Comparison of ENCODE assay signal across 8 cellular contexts in genomic region chr19:33778089-33778791, GRCh38. TPM values are rescaled to one million over a fixed set of nuclear protein-coding genes. Genes with fewer than 3 reads are reported as not detected.
DNase-seq lines count a peak whose midpoint lies in the region; ATAC-seq, FAIRE-seq and TF ChIP-seq lines count a peak whose summit lies in the region.

No MANE protein-coding gene starts in this region.

- WGBS in HepG2 (ENCODE audit: low lambda C conversion rate): 22% methylated on average over 8 of the region's 49 CpGs

- H3K4me2 ChIP-seq in HepG2 (ENCODE audit: low read depth, low read length): peak overlapping the region; percentile 60

- no TSS peak for BruUV-seq in HepG2 (replicated peaks; lab: Mats Ljungman, UMichigan)

- POLR2A ChIA-PET in HepG2 (lab: Yijun Ruan, JAX): interaction anchor here (1.7 kb wide), 1 partner anchor 319 kb away, joined by 7 read pairs; no protein-coding TSS in a partner anchor

- CTCF ChIA-PET in HepG2 (lab: Yijun Ruan, JAX; ENCODE audit: low intra/inter-chr PET ratio, low total read pairs): interaction anchor here (0.8 to 5.6 kb wide), 17 partner anchors 16 to 442 kb away, joined by 3 to 148 read pairs (median 5); no protein-coding TSS in a partner anchor

- in situ Hi-C loops in HepG2 (cut with HindIII; ENCODE audit: extremely low pct_ligation_motif_present, low pct_unique_long_range_greater_than_20kb): loop anchor here (5.0 kb wide), 2 partner anchors 219 to 319 kb away; no protein-coding TSS in a partner anchor

- DNase-seq in A172 (ENCODE audit: low spot score) (peak; percentile 64), NCI-H345 (lab: John Stamatoyannopoulos, UW) (peak; percentile 91), choroid plexus epithelial cell (ENCODE audit: low read depth) (peak; percentile 78), HepG2 (ENCODE audit: low spot score) (peak; percentile 54)
- DNase-seq in activated CD4-positive, alpha-beta T cell treated with anti-CD3 and anti-CD28 coated beads for 48 hours: peak; percentile 90
- DNase-seq in stimulated activated CD4-positive, alpha-beta T cell treated with anti-CD3 and anti-CD28 coated beads, TNF-alpha, amount 100 ng/mL, for 4 hours (ENCODE audit: low read depth in 3 of 3): peak; percentile 72 to 82 (median 77)

- TF ChIP-seq RAD21 in HepG2 (CRISPR knock-in tag; IDR thresholded peaks at IDR 0.05): peak; percentile 100

- H3K27me3 ChIP-seq in HepG2 (ENCODE audit: control insufficient read depth in 1 of 2, insufficient read depth in 2 of 2, low read length in 2 of 2): peaks cover 6 to 52% of the 10 kb centered on the region in 2 experiments

- H3K4me1 ChIP-seq in HepG2 (ENCODE audit: insufficient read depth, low read length): peaks cover 7% of the 10 kb centered on the region

- H3K9me3 ChIP-seq in HepG2 (ENCODE audit: low read length): no peaks in the 10 kb centered on the region

- peak; percentile 91 for TF ChIP-seq CTCF in choroid plexus epithelial cell (conservative IDR thresholded peaks at IDR 0.05; ENCODE audit: low read depth, low read length)
- peak; percentile 97 for TF ChIP-seq CTCF in HepG2 (CRISPR knock-in tag; IDR thresholded peaks at IDR 0.05)

- FAIRE-seq in HepG2 (lab: Jason Lieb, UNC): peak; percentile 21

- no peaks in the 10 kb centered on the region for H3K36me3 ChIP-seq in HepG2 (replicated peaks in 1 of 2; ENCODE audit: control insufficient read depth in 1 of 2, insufficient read depth in 2 of 2, low read length in 2 of 2)

- H3K4me3 ChIP-seq in choroid plexus epithelial cell (ENCODE audit: low read depth, low read length): peak overlapping the region; percentile 17
- H3K4me3 ChIP-seq in HepG2 (replicated peaks in 1 of 3; ENCODE audit: insufficient read depth in 1 of 3, low read depth in 2 of 3, low read length in 3 of 3): peak overlapping the region in 1 of 3 experiments; percentile 51; a peak in 1 of 6 replicates

- TF ChIP-seq EP300 in HepG2 (IDR thresholded peaks at IDR 0.05; ENCODE audit: low read depth in 2 of 2, low read length in 2 of 2): no peak
- no peak for TF ChIP-seq EP300 in HepG2 (CRISPR knock-in tag; IDR thresholded peaks at IDR 0.05; ENCODE audit: borderline replicate concordance)

- intact Hi-C loops in HepG2 (cut with micrococcal nuclease; ENCODE audit: unreplicated experiment): loop anchor here (1.0 to 2.0 kb wide), 2 partner anchors 220 to 367 kb away; no protein-coding TSS in a partner anchor

- no peak overlapping the region for H2AFZ ChIP-seq in HepG2 (ENCODE audit: low read length)

- H3K9ac ChIP-seq in HepG2 (ENCODE audit: insufficient read depth, low read depth, low read length): no peak overlapping the region

- peaks cover 5% of the 10 kb centered on the region; the same call in 1 of the 2 replicates for H4K20me1 ChIP-seq in HepG2 (ENCODE audit: insufficient read depth, low read length)

- H3K27ac ChIP-seq in HepG2 (ENCODE audit: extremely low read length, insufficient read depth, low read length): no peak overlapping the region

- no peaks in the 10 kb centered on the region for H3K79me2 ChIP-seq in HepG2 (ENCODE audit: insufficient read depth, low read length)

- ATAC-seq in GM18502 (IDR thresholded peaks at IDR 0.05; ENCODE audit: poor library complexity, unreplicated experiment) (peak; percentile 94), HG03135 (IDR thresholded peaks at IDR 0.05; ENCODE audit: unreplicated experiment) (peak; percentile 75), HepG2 (peak; percentile 83)

- no peak for TF ChIP-seq POLR2A in HepG2 (IDR thresholded peaks at IDR 0.05; ENCODE audit: insufficient read depth in 1 of 2, low read depth in 2 of 2, low read length in 2 of 2)

TF ChIP-seq in HepG2, 621 proteins besides CTCF, POLR2A, EP300 and RAD21 (continues in another document):
- no peak for TF ChIP-seq ATF6 (CRISPR knock-in tag; conservative IDR thresholded peaks at IDR 0.05)
- no peak for TF ChIP-seq ZC3H4 (CRISPR knock-in tag; IDR thresholded peaks at IDR 0.05; ENCODE audit: borderline replicate concordance)
- TF ChIP-seq ZNF337 (CRISPR knock-in tag; IDR thresholded peaks at IDR 0.05; ENCODE audit: borderline replicate concordance, low read depth): no peak
- no peak for TF ChIP-seq ZNF253 (CRISPR knock-in tag; IDR thresholded peaks at IDR 0.05; ENCODE audit: borderline replicate concordance)
- TF ChIP-seq ZBTB43 (CRISPR knock-in tag; conservative IDR thresholded peaks at IDR 0.05): no peak
- TF ChIP-seq ZNF790 (CRISPR knock-in tag; IDR thresholded peaks at IDR 0.05; ENCODE audit: borderline replicate concordance): no peak
- no peak for TF ChIP-seq NRL (CRISPR knock-in tag; IDR thresholded peaks at IDR 0.05; ENCODE audit: borderline replicate concordance)
- 0 out of 2 replicates have a peak, but pooled peaks have one; percentile 51 for TF ChIP-seq ZBTB7B (CRISPR knock-in tag; IDR thresholded peaks at IDR 0.05)
- TF ChIP-seq ATF4 (CRISPR knock-in tag; IDR thresholded peaks at IDR 0.05): no peak
- no peak for TF ChIP-seq CEBPB (IDR thresholded peaks at IDR 0.05; ENCODE audit: borderline replicate concordance, low read depth, low read length)
- no peak for TF ChIP-seq FIP1L1 (IDR thresholded peaks at IDR 0.05; ENCODE audit: borderline replicate concordance, insufficient read depth, low read depth, low read length)
- TF ChIP-seq SIX4 (CRISPR knock-in tag; IDR thresholded peaks at IDR 0.05): no peak
- TF ChIP-seq NKX3-1 (CRISPR knock-in tag; IDR thresholded peaks at IDR 0.05): no peak

RNA-seq across cellular contexts. Expression of gene KCTD15, which starts 18.4 kb away (rescaled TPM):
- total RNA-seq in A172 (2014; rRNA removed; shearing (Covaris generic)): 4.6 and 7.8 TPM in 2 replicates
- 13.4 and 16.7 TPM in 2 replicates for total RNA-seq in HepG2 (2016; rRNA removed; fragmentation: Illumina TruSeq; extraction: Trizol)
- 8.5 and 10.1 TPM in 2 replicates for total RNA-seq in HepG2 (2016; cell fraction: cytosol; rRNA removed; fragmentation: Illumina TruSeq; extraction: Trizol; ENCODE audit: low read depth)
- total RNA-seq in HepG2 (2016; cell fraction: insoluble cytoplasmic fraction; rRNA removed; fragmentation: Illumina TruSeq; extraction: Trizol): 13.8 and 17.7 TPM in 2 replicates
- 22.0 and 23.7 TPM in 2 replicates for total RNA-seq in HepG2 (2016; cell fraction: membrane; rRNA removed; fragmentation: Illumina TruSeq; extraction: Trizol)
- total RNA-seq in HepG2 (2016; cell fraction: nucleus; rRNA removed; fragmentation: Illumina TruSeq; extraction: Trizol): 14.7 and 15.5 TPM in 2 replicates
- 13.2 and 19.1 TPM in 2 replicates for polyA plus RNA-seq in HepG2 (2011; rRNA removed)
- 13.7 and 21.4 TPM in 2 replicates for polyA plus RNA-seq in HepG2 (2011; cell fraction: cytosol; rRNA removed)
- polyA plus RNA-seq in HepG2 (2011; cell fraction: nucleus; rRNA removed): 60.7 and 80.2 TPM in 2 replicates
- polyA plus RNA-seq in HepG2 (2012): 6.1 and 12.6 TPM in 2 replicates
- 12.7 and 15.4 TPM in 2 replicates for polyA plus RNA-seq in HepG2 (2016; cell fraction: cytosol; fragmentation: Illumina TruSeq; extraction: Trizol; ENCODE audit: low read depth)
- 17.7 and 18.6 TPM in 2 replicates for polyA plus RNA-seq in HepG2 (2016; cell fraction: insoluble cytoplasmic fraction; fragmentation: Illumina TruSeq; extraction: Trizol; ENCODE audit: low read depth)
- polyA plus RNA-seq in HepG2 (2016; cell fraction: membrane; fragmentation: Illumina TruSeq; extraction: Trizol; ENCODE audit: low read depth): 18.9 and 19.9 TPM in 2 replicates
- 28.1 and 31.6 TPM in 2 replicates for polyA plus RNA-seq in HepG2 (2016; cell fraction: nucleus; fragmentation: Illumina TruSeq; extraction: Trizol; ENCODE audit: insufficient read depth, low read depth)
- 25.7 and 46.7 TPM in 2 replicates for polyA minus RNA-seq in HepG2 (2011; rRNA and poly(A)+ RNA removed; ENCODE audit: low replicate concordance)
- polyA minus RNA-seq in HepG2 (2011; cell fraction: cytosol; rRNA and poly(A)+ RNA removed): 5.5 and 6.6 TPM in 2 replicates
- polyA minus RNA-seq in HepG2 (2011; cell fraction: nucleus; rRNA and poly(A)+ RNA removed): 7.8 and 10.0 TPM in 2 replicates
